Comparison of ENCODE assay signal across 1 cellular context in genomic region chr10:96317067-96317833, GRCh38.
TF ChIP-seq lines count a peak whose summit lies in the region.

No MANE protein-coding gene starts in this region.

TF ChIP-seq in HCT116, 20 proteins besides CTCF, POLR2A, EP300 and RAD21:
- no peak for TF ChIP-seq JUND (IDR thresholded peaks at IDR 0.05)
- no peak for TF ChIP-seq ZFX (IDR thresholded peaks at IDR 0.05)
- TF ChIP-seq ELF1 (IDR thresholded peaks at IDR 0.05; ENCODE audit: borderline replicate concordance, low read depth), result no peak
- no peak for TF ChIP-seq CBX3 (IDR thresholded peaks at IDR 0.05; ENCODE audit: low read depth)
- TF ChIP-seq TCF7L2 (IDR thresholded peaks at IDR 0.05; ENCODE audit: borderline replicate concordance, extremely low read depth, insufficient read depth, insufficient read length), result no peak
TF ChIP-seq in HCT116: peak in this region for 0.
